Comparison of ENCODE assay signal across 1 cellular context in the genomic region with DNA sequence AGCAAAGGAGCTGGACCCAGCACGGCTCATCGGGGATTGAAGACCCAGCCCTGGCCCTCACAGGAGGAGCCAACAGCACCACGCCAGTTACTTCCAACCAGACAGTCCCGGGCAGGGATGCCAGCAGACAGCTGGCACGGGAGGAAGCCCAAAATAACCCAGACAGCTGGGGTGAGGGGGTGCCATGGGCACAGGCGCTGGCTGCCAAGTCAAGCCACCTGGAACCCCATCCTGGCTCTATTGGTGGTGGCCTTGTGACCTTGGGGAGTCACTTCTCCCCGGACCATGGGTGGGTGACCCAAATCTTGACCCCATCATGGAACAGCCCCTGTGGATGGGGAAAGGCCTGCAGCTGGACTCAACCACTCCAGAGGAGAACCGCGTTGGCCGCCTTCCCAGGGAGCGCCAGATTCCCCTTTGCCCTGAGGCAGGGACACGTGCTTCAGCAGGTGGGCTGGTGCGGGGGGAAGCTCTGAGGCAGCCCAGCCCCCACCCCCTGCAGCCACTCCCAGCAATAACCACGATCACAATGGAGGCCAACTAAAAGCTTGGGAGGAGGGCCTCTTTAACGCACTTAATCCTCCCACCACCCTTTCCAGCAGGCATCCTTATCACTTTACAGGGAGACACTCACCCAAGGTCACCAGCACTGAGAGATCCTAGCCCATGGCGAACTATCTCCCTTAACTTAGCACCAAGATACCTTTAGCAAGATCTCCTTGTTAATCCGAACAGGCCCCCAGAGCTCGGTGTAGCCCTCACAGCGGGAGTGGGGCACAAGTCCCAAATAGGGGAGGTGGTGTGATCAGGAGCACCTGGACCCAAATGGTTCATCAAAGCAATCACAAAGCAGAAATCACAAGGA.
A peak's percentile ranks its signal among the peaks of the same experiment; 100 is the strongest.
TF ChIP-seq lines count a peak whose summit lies in the region.

No MANE protein-coding gene starts in this region.

TF ChIP-seq in HepG2, 621 proteins besides CTCF, POLR2A, EP300 and RAD21 (continued from another document and continues in another):
- no peak for TF ChIP-seq ZNF10 (CRISPR knock-in tag; IDR thresholded peaks at IDR 0.05; ENCODE audit: borderline replicate concordance, low read depth)
- 0 out of 2 replicates have a peak, but pooled peaks have one; percentile 47 for TF ChIP-seq PCBP1 (IDR thresholded peaks at IDR 0.05; ENCODE audit: borderline replicate concordance, low read depth, low read length)
- TF ChIP-seq, protein P1, sequence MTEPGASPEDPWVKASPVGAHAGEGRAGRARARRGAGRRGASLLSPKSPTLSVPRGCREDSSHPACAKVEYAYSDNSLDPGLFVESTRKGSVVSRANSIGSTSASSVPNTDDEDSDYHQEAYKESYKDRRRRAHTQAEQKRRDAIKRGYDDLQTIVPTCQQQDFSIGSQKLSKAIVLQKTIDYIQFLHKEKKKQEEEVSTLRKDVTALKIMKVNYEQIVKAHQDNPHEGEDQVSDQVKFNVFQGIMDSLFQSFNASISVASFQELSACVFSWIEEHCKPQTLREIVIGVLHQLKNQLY (CRISPR knock-in tag; IDR thresholded peaks at IDR 0.05) = peak; percentile 34; the same call in 1 of the 2 replicates
- TF ChIP-seq IRF2 (CRISPR knock-in tag; IDR thresholded peaks at IDR 0.05) = peak; percentile 44; the same call in 1 of the 2 replicates
- TF ChIP-seq, protein P2, sequence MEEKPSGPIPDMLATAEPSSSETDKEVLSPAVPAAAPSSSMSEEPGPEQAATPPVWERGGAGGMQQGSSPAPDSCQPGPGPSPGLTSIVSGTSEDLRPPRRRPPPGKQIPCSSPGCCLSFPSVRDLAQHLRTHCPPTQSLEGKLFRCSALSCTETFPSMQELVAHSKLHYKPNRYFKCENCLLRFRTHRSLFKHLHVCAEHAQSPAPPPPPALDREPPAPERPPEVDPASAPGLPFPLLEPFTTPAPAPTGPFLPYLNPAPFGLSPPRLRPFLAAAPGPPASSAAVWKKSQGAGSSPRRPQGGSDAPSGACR (CRISPR knock-in tag; IDR thresholded peaks at IDR 0.05) = peak; percentile 69; the same call in 1 of the 2 replicates
- TF ChIP-seq, protein P3, sequence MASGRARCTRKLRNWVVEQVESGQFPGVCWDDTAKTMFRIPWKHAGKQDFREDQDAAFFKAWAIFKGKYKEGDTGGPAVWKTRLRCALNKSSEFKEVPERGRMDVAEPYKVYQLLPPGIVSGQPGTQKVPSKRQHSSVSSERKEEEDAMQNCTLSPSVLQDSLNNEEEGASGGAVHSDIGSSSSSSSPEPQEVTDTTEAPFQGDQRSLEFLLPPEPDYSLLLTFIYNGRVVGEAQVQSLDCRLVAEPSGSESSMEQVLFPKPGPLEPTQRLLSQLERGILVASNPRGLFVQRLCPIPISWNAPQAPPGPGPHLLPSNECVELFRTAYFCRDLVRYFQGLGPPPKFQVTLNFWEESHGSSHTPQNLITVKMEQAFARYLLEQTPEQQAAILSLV (CRISPR knock-in tag; IDR thresholded peaks at IDR 0.05; ENCODE audit: borderline replicate concordance) = 0 out of 2 replicates have a peak, but pooled peaks have one; percentile 42
- peak; percentile 68 for TF ChIP-seq PITX1 (CRISPR knock-in tag; IDR thresholded peaks at IDR 0.05)
- TF ChIP-seq ZNF572 (CRISPR knock-in tag; IDR thresholded peaks at IDR 0.05) = no peak
- 0 out of 2 replicates have a peak, but pooled peaks have one; percentile 44 for TF ChIP-seq SAFB2 (CRISPR knock-in tag; IDR thresholded peaks at IDR 0.05; ENCODE audit: borderline replicate concordance, low read depth)
- 0 out of 2 replicates have a peak, but pooled peaks have one; percentile 37 for TF ChIP-seq ZNF430 (CRISPR knock-in tag; IDR thresholded peaks at IDR 0.05)
- TF ChIP-seq, protein P4, sequence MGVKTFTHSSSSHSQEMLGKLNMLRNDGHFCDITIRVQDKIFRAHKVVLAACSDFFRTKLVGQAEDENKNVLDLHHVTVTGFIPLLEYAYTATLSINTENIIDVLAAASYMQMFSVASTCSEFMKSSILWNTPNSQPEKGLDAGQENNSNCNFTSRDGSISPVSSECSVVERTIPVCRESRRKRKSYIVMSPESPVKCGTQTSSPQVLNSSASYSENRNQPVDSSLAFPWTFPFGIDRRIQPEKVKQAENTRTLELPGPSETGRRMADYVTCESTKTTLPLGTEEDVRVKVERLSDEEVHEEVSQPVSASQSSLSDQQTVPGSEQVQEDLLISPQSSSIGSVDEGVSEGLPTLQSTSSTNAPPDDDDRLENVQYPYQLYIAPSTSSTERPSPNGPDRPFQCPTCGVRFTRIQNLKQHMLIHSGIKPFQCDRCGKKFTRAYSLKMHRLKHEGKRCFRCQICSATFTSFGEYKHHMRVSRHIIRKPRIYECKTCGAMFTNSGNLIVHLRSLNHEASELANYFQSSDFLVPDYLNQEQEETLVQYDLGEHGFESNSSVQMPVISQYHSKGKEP (CRISPR knock-in tag; IDR thresholded peaks at IDR 0.05) = no peak
- peak; percentile 33; the same call in 1 of the 2 replicates for TF ChIP-seq ZNF143 (CRISPR knock-in tag; IDR thresholded peaks at IDR 0.05)
- TF ChIP-seq, protein P5, sequence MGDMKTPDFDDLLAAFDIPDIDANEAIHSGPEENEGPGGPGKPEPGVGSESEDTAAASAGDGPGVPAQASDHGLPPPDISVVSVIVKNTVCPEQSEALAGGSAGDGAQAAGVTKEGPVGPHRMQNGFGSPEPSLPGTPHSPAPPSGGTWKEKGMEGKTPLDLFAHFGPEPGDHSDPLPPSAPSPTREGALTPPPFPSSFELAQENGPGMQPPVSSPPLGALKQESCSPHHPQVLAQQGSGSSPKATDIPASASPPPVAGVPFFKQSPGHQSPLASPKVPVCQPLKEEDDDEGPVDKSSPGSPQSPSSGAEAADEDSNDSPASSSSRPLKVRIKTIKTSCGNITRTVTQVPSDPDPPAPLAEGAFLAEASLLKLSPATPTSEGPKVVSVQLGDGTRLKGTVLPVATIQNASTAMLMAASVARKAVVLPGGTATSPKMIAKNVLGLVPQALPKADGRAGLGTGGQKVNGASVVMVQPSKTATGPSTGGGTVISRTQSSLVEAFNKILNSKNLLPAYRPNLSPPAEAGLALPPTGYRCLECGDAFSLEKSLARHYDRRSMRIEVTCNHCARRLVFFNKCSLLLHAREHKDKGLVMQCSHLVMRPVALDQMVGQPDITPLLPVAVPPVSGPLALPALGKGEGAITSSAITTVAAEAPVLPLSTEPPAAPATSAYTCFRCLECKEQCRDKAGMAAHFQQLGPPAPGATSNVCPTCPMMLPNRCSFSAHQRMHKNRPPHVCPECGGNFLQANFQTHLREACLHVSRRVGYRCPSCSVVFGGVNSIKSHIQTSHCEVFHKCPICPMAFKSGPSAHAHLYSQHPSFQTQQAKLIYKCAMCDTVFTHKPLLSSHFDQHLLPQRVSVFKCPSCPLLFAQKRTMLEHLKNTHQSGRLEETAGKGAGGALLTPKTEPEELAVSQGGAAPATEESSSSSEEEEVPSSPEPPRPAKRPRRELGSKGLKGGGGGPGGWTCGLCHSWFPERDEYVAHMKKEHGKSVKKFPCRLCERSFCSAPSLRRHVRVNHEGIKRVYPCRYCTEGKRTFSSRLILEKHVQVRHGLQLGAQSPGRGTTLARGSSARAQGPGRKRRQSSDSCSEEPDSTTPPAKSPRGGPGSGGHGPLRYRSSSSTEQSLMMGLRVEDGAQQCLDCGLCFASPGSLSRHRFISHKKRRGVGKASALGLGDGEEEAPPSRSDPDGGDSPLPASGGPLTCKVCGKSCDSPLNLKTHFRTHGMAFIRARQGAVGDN (CRISPR knock-in tag; IDR thresholded peaks at IDR 0.05) = peak; percentile 97
- TF ChIP-seq, protein P6, sequence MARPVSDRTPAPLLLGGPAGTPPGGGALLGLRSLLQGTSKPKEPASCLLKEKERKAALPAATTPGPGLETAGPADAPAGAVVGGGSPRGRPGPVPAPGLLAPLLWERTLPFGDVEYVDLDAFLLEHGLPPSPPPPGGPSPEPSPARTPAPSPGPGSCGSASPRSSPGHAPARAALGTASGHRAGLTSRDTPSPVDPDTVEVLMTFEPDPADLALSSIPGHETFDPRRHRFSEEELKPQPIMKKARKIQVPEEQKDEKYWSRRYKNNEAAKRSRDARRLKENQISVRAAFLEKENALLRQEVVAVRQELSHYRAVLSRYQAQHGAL (CRISPR knock-in tag; IDR thresholded peaks at IDR 0.05; ENCODE audit: not compliant biosample characterization) = no peak
- TF ChIP-seq, protein P7, sequence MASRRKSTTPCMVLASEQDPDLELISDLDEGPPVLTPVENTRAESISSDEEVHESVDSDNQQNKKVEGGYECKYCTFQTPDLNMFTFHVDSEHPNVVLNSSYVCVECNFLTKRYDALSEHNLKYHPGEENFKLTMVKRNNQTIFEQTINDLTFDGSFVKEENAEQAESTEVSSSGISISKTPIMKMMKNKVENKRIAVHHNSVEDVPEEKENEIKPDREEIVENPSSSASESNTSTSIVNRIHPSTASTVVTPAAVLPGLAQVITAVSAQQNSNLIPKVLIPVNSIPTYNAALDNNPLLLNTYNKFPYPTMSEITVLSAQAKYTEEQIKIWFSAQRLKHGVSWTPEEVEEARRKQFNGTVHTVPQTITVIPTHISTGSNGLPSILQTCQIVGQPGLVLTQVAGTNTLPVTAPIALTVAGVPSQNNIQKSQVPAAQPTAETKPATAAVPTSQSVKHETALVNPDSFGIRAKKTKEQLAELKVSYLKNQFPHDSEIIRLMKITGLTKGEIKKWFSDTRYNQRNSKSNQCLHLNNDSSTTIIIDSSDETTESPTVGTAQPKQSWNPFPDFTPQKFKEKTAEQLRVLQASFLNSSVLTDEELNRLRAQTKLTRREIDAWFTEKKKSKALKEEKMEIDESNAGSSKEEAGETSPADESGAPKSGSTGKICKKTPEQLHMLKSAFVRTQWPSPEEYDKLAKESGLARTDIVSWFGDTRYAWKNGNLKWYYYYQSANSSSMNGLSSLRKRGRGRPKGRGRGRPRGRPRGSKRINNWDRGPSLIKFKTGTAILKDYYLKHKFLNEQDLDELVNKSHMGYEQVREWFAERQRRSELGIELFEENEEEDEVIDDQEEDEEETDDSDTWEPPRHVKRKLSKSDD (CRISPR knock-in tag; IDR thresholded peaks at IDR 0.05; ENCODE audit: low read depth) = no peak
- TF ChIP-seq, protein P8, sequence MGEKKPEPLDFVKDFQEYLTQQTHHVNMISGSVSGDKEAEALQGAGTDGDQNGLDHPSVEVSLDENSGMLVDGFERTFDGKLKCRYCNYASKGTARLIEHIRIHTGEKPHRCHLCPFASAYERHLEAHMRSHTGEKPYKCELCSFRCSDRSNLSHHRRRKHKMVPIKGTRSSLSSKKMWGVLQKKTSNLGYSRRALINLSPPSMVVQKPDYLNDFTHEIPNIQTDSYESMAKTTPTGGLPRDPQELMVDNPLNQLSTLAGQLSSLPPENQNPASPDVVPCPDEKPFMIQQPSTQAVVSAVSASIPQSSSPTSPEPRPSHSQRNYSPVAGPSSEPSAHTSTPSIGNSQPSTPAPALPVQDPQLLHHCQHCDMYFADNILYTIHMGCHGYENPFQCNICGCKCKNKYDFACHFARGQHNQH (CRISPR knock-in tag; IDR thresholded peaks at IDR 0.05) = 0 out of 2 replicates have a peak, but pooled peaks have one; percentile 18
- no peak for TF ChIP-seq GPN1 (CRISPR knock-in tag; IDR thresholded peaks at IDR 0.05; ENCODE audit: borderline replicate concordance)
- TF ChIP-seq ZNF567 (CRISPR knock-in tag; IDR thresholded peaks at IDR 0.05; ENCODE audit: borderline replicate concordance) = 0 out of 2 replicates have a peak, but pooled peaks have one; percentile 52
- peak; percentile 89 for TF ChIP-seq HNRNPL (IDR thresholded peaks at IDR 0.05; ENCODE audit: low read depth, low read length)
- no peak for TF ChIP-seq SKI (IDR thresholded peaks at IDR 0.05; ENCODE audit: partially characterized antibody)
- TF ChIP-seq PHB2 (IDR thresholded peaks at IDR 0.05; ENCODE audit: partially characterized antibody) = no peak
- TF ChIP-seq ZZZ3 (CRISPR knock-in tag; IDR thresholded peaks at IDR 0.05; ENCODE audit: borderline replicate concordance) = no peak
- peak; percentile 18; the same call in 1 of the 2 replicates for TF ChIP-seq BCL6 (CRISPR knock-in tag; IDR thresholded peaks at IDR 0.05)
- TF ChIP-seq, protein P9, sequence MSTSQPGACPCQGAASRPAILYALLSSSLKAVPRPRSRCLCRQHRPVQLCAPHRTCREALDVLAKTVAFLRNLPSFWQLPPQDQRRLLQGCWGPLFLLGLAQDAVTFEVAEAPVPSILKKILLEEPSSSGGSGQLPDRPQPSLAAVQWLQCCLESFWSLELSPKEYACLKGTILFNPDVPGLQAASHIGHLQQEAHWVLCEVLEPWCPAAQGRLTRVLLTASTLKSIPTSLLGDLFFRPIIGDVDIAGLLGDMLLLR (CRISPR knock-in tag; IDR thresholded peaks at IDR 0.05) = 0 out of 2 replicates have a peak, but pooled peaks have one; percentile 16
- 0 out of 2 replicates have a peak, but pooled peaks have one; percentile 23 for TF ChIP-seq KAT8 (CRISPR knock-in tag; IDR thresholded peaks at IDR 0.05)
- peak; percentile 52; the same call in 1 of the 2 replicates for TF ChIP-seq RXRA (CRISPR knock-in tag; IDR thresholded peaks at IDR 0.05)
- TF ChIP-seq KLF9 (CRISPR knock-in tag; IDR thresholded peaks at IDR 0.05; ENCODE audit: low read depth) = no peak
- TF ChIP-seq GABPA (IDR thresholded peaks at IDR 0.05; ENCODE audit: low read depth, low read length) = no peak
- 0 out of 2 replicates have a peak, but pooled peaks have one; percentile 26 for TF ChIP-seq GABPA (CRISPR knock-in tag; IDR thresholded peaks at IDR 0.05; ENCODE audit: low read depth)
- TF ChIP-seq TSC22D2 (CRISPR knock-in tag; IDR thresholded peaks at IDR 0.05; ENCODE audit: borderline replicate concordance) = no peak
- TF ChIP-seq RBFOX2 (IDR thresholded peaks at IDR 0.05; ENCODE audit: low read depth, low read length) = 0 out of 2 replicates have a peak, but pooled peaks have one; percentile 59
- 0 out of 2 replicates have a peak, but pooled peaks have one; percentile 42 for TF ChIP-seq MED1 (CRISPR knock-in tag; IDR thresholded peaks at IDR 0.05)
- TF ChIP-seq ZNF225 (CRISPR knock-in tag; IDR thresholded peaks at IDR 0.05) = 0 out of 2 replicates have a peak, but pooled peaks have one; percentile 31
- TF ChIP-seq AKAP8 (CRISPR knock-in tag; IDR thresholded peaks at IDR 0.05) = peak; percentile 85
- TF ChIP-seq YEATS4 (CRISPR knock-in tag; IDR thresholded peaks at IDR 0.05; ENCODE audit: borderline replicate concordance) = peak; percentile 35; the same call in 1 of the 2 replicates
- peak; percentile 55; the same call in 1 of the 2 replicates for TF ChIP-seq HOXA3 (CRISPR knock-in tag; IDR thresholded peaks at IDR 0.05)
- peak; percentile 25; the same call in 1 of the 2 replicates for TF ChIP-seq ZSCAN9 (CRISPR knock-in tag; IDR thresholded peaks at IDR 0.05; ENCODE audit: borderline replicate concordance)
- TF ChIP-seq ZNF605 (CRISPR knock-in tag; IDR thresholded peaks at IDR 0.05) = no peak
- peak; percentile 57; the same call in 1 of the 2 replicates for TF ChIP-seq ZNF263 (CRISPR knock-in tag; IDR thresholded peaks at IDR 0.05)
- no peak for TF ChIP-seq KLF13 (CRISPR knock-in tag; IDR thresholded peaks at IDR 0.05)
- TF ChIP-seq FIP1L1 (IDR thresholded peaks at IDR 0.05; ENCODE audit: borderline replicate concordance, insufficient read depth, low read depth, low read length) = no peak
- no peak for TF ChIP-seq TMF1 (CRISPR knock-in tag; IDR thresholded peaks at IDR 0.05; ENCODE audit: low read depth)
